In genomic region chr7:66815186-66815875, GRCh38 we compare ENCODE assay signal across 7 cellular contexts.
A peak's percentile ranks its signal among the peaks of the same experiment; 100 is the strongest.
DNase-seq lines count a peak whose midpoint lies in the region; ATAC-seq and TF ChIP-seq lines count a peak whose summit lies in the region.
"Not testable (repeated sequence)": the region's sequence is repeated elsewhere in the genome, so short reads cannot be mapped to it uniquely, and the experiment has no call there.

No MANE protein-coding gene starts in this region.

- DNase-seq in H7, result peak; percentile 43
- DNase-seq in chondrocyte (ENCODE audit: low spot score); memory B cell (ENCODE audit: low spot score in 2 of 2): not testable (repeated sequence)
- DNase-seq in cardiac septum (ENCODE audit: low spot score), result peak; percentile 41
- DNase-seq in posterior vena cava (ENCODE audit: low spot score), result peak; percentile 43
- DNase-seq in spleen, result peak; percentile 35
- peak; percentile 44 for DNase-seq in upper lobe of right lung

- H3K27me3 Mint-ChIP-seq in chondrocyte (ENCODE audit: low read depth); memory B cell: not testable (repeated sequence)

- not testable (repeated sequence) for ATAC-seq in memory B cell (ENCODE audit: low read depth); upper lobe of right lung

- H3K4me1 ChIP-seq in spleen, result peaks cover 0 to 15% (median 5%) of the 10 kb centered on the region in 6 donors
- not testable (repeated sequence) for H3K4me1 ChIP-seq in upper lobe of right lung

- H3K27ac Mint-ChIP-seq in chondrocyte (ENCODE audit: unreplicated experiment) (peak overlapping the region; percentile 12), memory B cell (peak overlapping the region; percentile 25)

- not testable (repeated sequence) for H3K36me3 ChIP-seq in H7 (replicated peaks; ENCODE audit: control insufficient read depth, insufficient read depth, low read length)
- peaks cover 0 to 41% (median 17%) of the 10 kb centered on the region in 6 donors for H3K36me3 ChIP-seq in spleen
- peaks cover 10% of the 10 kb centered on the region for H3K36me3 ChIP-seq in upper lobe of right lung

- H3K36me3 Mint-ChIP-seq in chondrocyte (ENCODE audit: low read depth); memory B cell: not testable (repeated sequence)

- H3K4me3 ChIP-seq in H7 (ENCODE audit: insufficient read depth, low read depth, low read length); spleen; upper lobe of right lung: not testable (repeated sequence)

- not testable (repeated sequence) for TF ChIP-seq POLR2A in spleen (IDR thresholded peaks at IDR 0.05)

- H3K9me3 Mint-ChIP-seq in chondrocyte (ENCODE audit: low read depth); memory B cell: not testable (repeated sequence)

- H3K9me3 ChIP-seq in spleen, upper lobe of right lung: not testable (repeated sequence)

- not testable (repeated sequence) for H3K4me1 Mint-ChIP-seq in chondrocyte (ENCODE audit: low read depth); memory B cell

- TF ChIP-seq CTCF in chondrocyte (IDR thresholded peaks at IDR 0.05); spleen (IDR thresholded peaks at IDR 0.05 in 8 of 11, conservative IDR thresholded peaks at IDR 0.05 in 3 of 11); upper lobe of right lung (IDR thresholded peaks at IDR 0.05): not testable (repeated sequence)

- H3K4me3 Mint-ChIP-seq in chondrocyte (ENCODE audit: unreplicated experiment); memory B cell: not testable (repeated sequence)

- intact Hi-C loops in cardiac septum (cut with DNase I); posterior vena cava (cut with DNase I); spleen (cut with DNase I; ENCODE audit: low total_unique reads); upper lobe of right lung (cut with DNase I): not testable (repeated sequence)

- H3K27ac ChIP-seq in spleen, upper lobe of right lung: not testable (repeated sequence)

- 93 to 96% (median 94%) methylated on average over 14 to 15 of the region's 15 CpGs for WGBS in spleen, 5 donors

- H3K27me3 ChIP-seq in H7 (ENCODE audit: control insufficient read depth, insufficient read depth, low read length); spleen (replicated peaks in 1 of 7); upper lobe of right lung: not testable (repeated sequence)
